In the genomic region with DNA sequence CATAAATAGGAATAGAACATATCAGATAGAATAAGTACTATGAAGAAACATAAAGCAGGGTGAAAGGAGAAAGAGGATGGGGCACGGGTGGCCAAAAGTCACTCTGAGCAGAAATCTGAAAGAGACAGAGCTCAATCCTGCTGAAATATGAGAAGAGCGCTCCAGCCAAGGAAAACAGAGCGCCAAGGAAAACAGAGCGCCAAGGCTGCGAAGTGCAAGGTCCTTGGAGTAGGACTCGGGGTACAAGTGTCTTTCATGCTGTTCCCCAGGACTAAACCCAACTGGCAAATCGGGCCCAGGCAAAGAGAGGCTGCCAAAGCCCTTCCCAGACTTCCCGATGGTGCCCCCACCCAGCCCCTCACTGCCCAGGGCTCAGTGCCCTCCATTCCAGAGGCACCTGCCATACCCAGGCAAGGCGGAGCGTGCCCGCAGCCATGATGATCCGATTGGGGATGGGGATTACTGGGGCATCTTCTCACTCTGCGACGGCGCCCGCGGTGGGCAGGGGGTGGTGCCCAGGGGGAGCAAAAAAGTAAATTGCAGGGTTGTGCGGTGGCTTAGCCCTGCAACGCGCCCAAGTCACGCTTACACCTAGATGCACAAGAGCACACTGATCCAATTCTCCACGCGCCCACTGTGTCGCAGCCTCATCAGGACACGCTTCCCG, we compare ENCODE assay signal across 14 cellular contexts. TPM values are rescaled to one million over a fixed set of nuclear protein-coding genes. Genes with fewer than 3 reads are reported as not detected.
A peak's percentile ranks its signal among the peaks of the same experiment; 100 is the strongest.
DNase-seq lines count a peak whose midpoint lies in the region; ATAC-seq and TF ChIP-seq lines count a peak whose summit lies in the region.
"Had no signal": no experiment of that assay in that cellular context is flagged by ENCODE, and none has a peak within 500 bp of the region (broad histone marks: within the 10 kb centered on the region; RNA-seq: fewer than 3 reads in every experiment).

No MANE protein-coding gene starts in this region.

- no peak overlapping the region for H3K27ac Mint-ChIP-seq in activated naive CD8-positive, alpha-beta T cell
- H3K27ac Mint-ChIP-seq in activated naive CD8-positive, alpha-beta T cell treated with anti-CD3 and anti-CD28 coated beads for 36 hours = no peak overlapping the region
- peak overlapping the region in 2 of 5 experiments; percentile 48 to 63 for H3K27ac Mint-ChIP-seq in brain
- H3K27ac Mint-ChIP-seq in memory B cell = no peak overlapping the region
- H3K27ac Mint-ChIP-seq: stimulated activated naive CD8-positive, alpha-beta T cell treated with anti-CD3 and anti-CD28 coated beads, Interleukin-15, Interleukin-2, amounts not matched to agents 100 ng/mL and 50 ng/mL, for 24 hours had no signal

- intact Hi-C loops in gastrocnemius medialis (cut with DNase I; ENCODE audit: low total_unique reads) = loop anchor here (5.0 kb wide), 2 partner anchors 63 to 248 kb away; no protein-coding TSS in a partner anchor

- in situ Hi-C loops in gastrocnemius medialis (cut with MboI; ENCODE audit: low sequenced_read_pairs in 4 of 4) = no loop called here

- H3K27me3 Mint-ChIP-seq in activated naive CD8-positive, alpha-beta T cell = no peaks in the 10 kb centered on the region
- H3K27me3 Mint-ChIP-seq in activated naive CD8-positive, alpha-beta T cell treated with anti-CD3 and anti-CD28 coated beads for 36 hours = peaks cover 13% of the 10 kb centered on the region
- H3K27me3 Mint-ChIP-seq in brain = peaks cover 67% of the 10 kb centered on the region
- H3K27me3 Mint-ChIP-seq in memory B cell = peaks cover 10% of the 10 kb centered on the region

- peak overlapping the region; percentile 67 for H3K4me3 Mint-ChIP-seq in activated naive CD8-positive, alpha-beta T cell
- no peak overlapping the region for H3K4me3 Mint-ChIP-seq in activated naive CD8-positive, alpha-beta T cell treated with anti-CD3 and anti-CD28 coated beads for 36 hours
- peak overlapping the region; percentile 54 to 76 (median 70) for H3K4me3 Mint-ChIP-seq in brain
- H3K4me3 Mint-ChIP-seq in memory B cell = peak overlapping the region; percentile 22
- H3K4me3 Mint-ChIP-seq: stimulated activated naive CD8-positive, alpha-beta T cell treated with anti-CD3 and anti-CD28 coated beads, Interleukin-15, Interleukin-2, amounts not matched to agents 100 ng/mL and 50 ng/mL, for 24 hours had no signal

- WGBS in upper lobe of left lung, 2 donors = 73 to 74% methylated on average over 22 to 25 of the region's 26 CpGs

- no peaks in the 10 kb centered on the region for H3K9me3 ChIP-seq in upper lobe of left lung
- no peaks in the 10 kb centered on the region for H3K9me3 ChIP-seq in gastrocnemius medialis

- H3K27me3 ChIP-seq in upper lobe of left lung (peaks cover 0 to 19% (median 5%) of the 10 kb centered on the region in 4 donors), gastrocnemius medialis (peaks cover 16 to 30% (median 17%) of the 10 kb centered on the region in 3 donors)

- no peaks in the 10 kb centered on the region for H3K36me3 Mint-ChIP-seq in activated naive CD8-positive, alpha-beta T cell
- H3K36me3 Mint-ChIP-seq in activated naive CD8-positive, alpha-beta T cell treated with anti-CD3 and anti-CD28 coated beads for 36 hours = no peaks in the 10 kb centered on the region
- H3K36me3 Mint-ChIP-seq in brain = no peaks in the 10 kb centered on the region
- H3K36me3 Mint-ChIP-seq in memory B cell = no peaks in the 10 kb centered on the region

- TF ChIP-seq EP300 in upper lobe of left lung (IDR thresholded peaks at IDR 0.05) = no peak

- TF ChIP-seq POLR2A in upper lobe of left lung (IDR thresholded peaks at IDR 0.05) (no peak), gastrocnemius medialis (IDR thresholded peaks at IDR 0.05) (no peak)

- TF ChIP-seq CTCF in brain (conservative IDR thresholded peaks at IDR 0.05) = no peak
- TF ChIP-seq CTCF in upper lobe of left lung (IDR thresholded peaks at IDR 0.05) = no peak
- TF ChIP-seq CTCF in gastrocnemius medialis (IDR thresholded peaks at IDR 0.05 in 4 of 5, conservative IDR thresholded peaks at IDR 0.05 in 1 of 5) = no peak

- ATAC-seq in memory B cell (ENCODE audit: low read depth) (no peak), upper lobe of left lung (ENCODE audit: low FRiP score in 2 of 2) (no peak), gastrocnemius medialis (no peak), HG03432 (IDR thresholded peaks at IDR 0.05; ENCODE audit: unreplicated experiment) (no peak)
- ATAC-seq: GM12878 had no signal

- H3K27ac ChIP-seq in upper lobe of left lung (peak overlapping the region in 1 of 4 donors; percentile 52), gastrocnemius medialis (peak overlapping the region in 1 of 4 donors; percentile 7)
- H3K27ac ChIP-seq: C4-2B, KMS-11 had no signal

- H3K4me3 ChIP-seq in upper lobe of left lung (peak overlapping the region in 3 of 4 donors; percentile 54 to 89 (median 62)), gastrocnemius medialis (peak overlapping the region in 2 of 4 donors; percentile 61 to 68)
- H3K4me3 ChIP-seq: GM12878 had no signal

- DNase-seq in activated naive CD8-positive, alpha-beta T cell treated with anti-CD3 and anti-CD28 coated beads for 36 hours = no peak
- no peak for DNase-seq in memory B cell (ENCODE audit: low spot score in 2 of 2)
- DNase-seq in upper lobe of left lung = peak in 1 of 2 donors; percentile 75
- no peak for DNase-seq in gastrocnemius medialis
- DNase-seq in HuH-7.5 (ENCODE audit: low spot score) = no peak
- DNase-seq: NCI-H446 treated with DMSO at 0.1 percent for 48 hours; stimulated activated CD4-positive, alpha-beta T cell treated with anti-CD3 and anti-CD28 coated beads, Interleukin-15, amount 100 ng/mL, for 24 hours had no signal

- peaks cover 28% of the 10 kb centered on the region for H3K4me1 Mint-ChIP-seq in activated naive CD8-positive, alpha-beta T cell (ENCODE audit: low read depth)
- peaks cover 24% of the 10 kb centered on the region for H3K4me1 Mint-ChIP-seq in activated naive CD8-positive, alpha-beta T cell treated with anti-CD3 and anti-CD28 coated beads for 36 hours
- H3K4me1 Mint-ChIP-seq in brain (peaks cover 25% of the 10 kb centered on the region), memory B cell (peaks cover 28% of the 10 kb centered on the region)

- H3K4me1 ChIP-seq in upper lobe of left lung (peaks cover 26 to 35% (median 29%) of the 10 kb centered on the region in 4 donors), gastrocnemius medialis (peaks cover 7 to 14% of the 10 kb centered on the region in 2 donors)

- H3K36me3 ChIP-seq in upper lobe of left lung (no peaks in the 10 kb centered on the region), gastrocnemius medialis (no peaks in the 10 kb centered on the region)

- no peaks in the 10 kb centered on the region for H3K9me3 Mint-ChIP-seq in activated naive CD8-positive, alpha-beta T cell (ENCODE audit: low read depth)
- no peaks in the 10 kb centered on the region for H3K9me3 Mint-ChIP-seq in activated naive CD8-positive, alpha-beta T cell treated with anti-CD3 and anti-CD28 coated beads for 36 hours
- H3K9me3 Mint-ChIP-seq in brain (peaks cover 0 to 8% (median 0%) of the 10 kb centered on the region in 5 experiments), memory B cell (no peaks in the 10 kb centered on the region)
- H3K9me3 Mint-ChIP-seq: stimulated activated naive CD8-positive, alpha-beta T cell treated with anti-CD3 and anti-CD28 coated beads, Interleukin-15, Interleukin-2, amounts not matched to agents 100 ng/mL and 50 ng/mL, for 24 hours had no signal

RNA-seq across cellular contexts. Expression of gene LTBP2, which starts 1.7 kb away (rescaled TPM):
- under 1 TPM; 0.06 to 0.10 TPM for total RNA-seq in activated naive CD8-positive, alpha-beta T cell treated with anti-CD3 and anti-CD28 coated beads for 36 hours
- 2.8 TPM for polyA plus RNA-seq in brain (ENCODE audit: insufficient read depth, low read depth, low replicate concordance)
- 100 to 1,000 TPM in 2 of 6 donors, 10 to 100 TPM in 4; 19.7 to 136 (median 77.6) TPM for total RNA-seq in upper lobe of left lung
- 10 to 100 TPM; 19.8 to 51.9 (median 28.8) TPM for total RNA-seq in gastrocnemius medialis

Comparison
In these comparisons a context has a peak if more than half of its experiments do, and no peak if none do; other contexts are left out.
1. RNA of gene LTBP2, which starts 1.7 kb away (total RNA-seq): 19.7 to 136 TPM in upper lobe of left lung and 19.8 to 51.9 TPM in gastrocnemius medialis; 0.06 to 0.10 TPM in activated naive CD8-positive, alpha-beta T cell treated with anti-CD3 and anti-CD28 coated beads for 36 hours; every median in the first group is over 10 times any median in the second.